In the genomic region with DNA sequence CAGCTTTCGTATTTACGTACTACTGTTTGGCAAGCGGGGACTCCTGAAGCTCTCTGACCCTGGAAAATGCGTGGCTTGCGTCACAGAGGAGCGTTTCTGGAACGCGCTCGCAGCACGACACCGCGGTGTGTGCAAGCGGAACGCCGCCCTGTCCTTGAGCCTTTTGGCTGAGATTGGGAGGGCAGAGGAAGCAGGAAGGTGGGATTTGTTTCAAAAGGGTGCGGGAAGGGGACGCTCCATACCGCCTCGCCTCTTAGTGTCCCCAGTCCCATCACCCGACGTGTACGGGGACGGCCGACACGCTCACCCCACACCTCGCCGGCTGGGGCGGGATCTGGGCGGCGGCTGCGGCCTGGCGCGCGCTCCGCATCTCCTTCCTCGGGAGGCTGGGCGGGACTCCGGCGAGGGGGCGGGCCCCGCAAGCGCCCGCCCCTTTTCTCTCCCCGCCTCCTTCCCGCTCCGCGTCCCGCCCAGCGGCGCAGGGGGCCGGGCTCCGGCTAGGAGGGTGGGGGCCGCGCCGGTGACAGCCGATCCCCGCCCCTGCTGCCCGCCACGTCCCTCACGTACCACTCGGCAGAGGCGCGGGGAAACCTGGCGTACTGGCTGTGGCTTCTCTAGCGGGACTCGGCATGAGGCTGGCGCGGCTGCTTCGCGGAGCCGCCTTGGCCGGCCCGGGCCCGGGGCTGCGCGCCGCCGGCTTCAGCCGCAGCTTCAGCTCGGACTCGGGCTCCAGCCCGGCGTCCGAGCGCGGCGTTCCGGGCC, we compare ENCODE assay signal across 1 cellular context.
A peak's percentile ranks its signal among the peaks of the same experiment; 100 is the strongest.
TF ChIP-seq lines count a peak whose summit lies in the region.

A gene (plus strand): TSS at position 569 of the 762 bp plus-strand sequence. CDS start 61 bp downstream, at position 630.

TF ChIP-seq in HEK293, 187 proteins besides CTCF, POLR2A, EP300 and RAD21 (continued from another document and continues in another):
- TF ChIP-seq ZNF23 (tag by site-specific recombination; IDR thresholded peaks at IDR 0.05; ENCODE audit: borderline replicate concordance), result no peak
- TF ChIP-seq ZNF501 (tag by site-specific recombination; IDR thresholded peaks at IDR 0.05), result peak; percentile 93; the same call in 1 of the 2 replicates
- peak; percentile 57; the same call in 1 of the 2 replicates for TF ChIP-seq ZNF76 (tag by site-specific recombination; IDR thresholded peaks at IDR 0.05; ENCODE audit: borderline replicate concordance, low read depth)
- TF ChIP-seq ZEB2 (tag by site-specific recombination; IDR thresholded peaks at IDR 0.05), result peak; percentile 80; the same call in 1 of the 2 replicates
- TF ChIP-seq GLIS2 (tag by site-specific recombination; IDR thresholded peaks at IDR 0.05), result peak; percentile 62
- TF ChIP-seq ZNF558 (tag by site-specific recombination; IDR thresholded peaks at IDR 0.05), result no peak
- peak; percentile 85 for TF ChIP-seq SP3 (tag by site-specific recombination; IDR thresholded peaks at IDR 0.05)
- TF ChIP-seq KLF10 (tag by site-specific recombination; IDR thresholded peaks at IDR 0.05), result peak; percentile 72; the same call in 1 of the 2 replicates
- no peak for TF ChIP-seq ZSCAN16 (tag by site-specific recombination; IDR thresholded peaks at IDR 0.05)
- TF ChIP-seq ZIC2 (tag by site-specific recombination; IDR thresholded peaks at IDR 0.05), result peak; percentile 58
- TF ChIP-seq ZBTB17 (tag by site-specific recombination; IDR thresholded peaks at IDR 0.05), result peak; percentile 74
- TF ChIP-seq, protein P1, sequence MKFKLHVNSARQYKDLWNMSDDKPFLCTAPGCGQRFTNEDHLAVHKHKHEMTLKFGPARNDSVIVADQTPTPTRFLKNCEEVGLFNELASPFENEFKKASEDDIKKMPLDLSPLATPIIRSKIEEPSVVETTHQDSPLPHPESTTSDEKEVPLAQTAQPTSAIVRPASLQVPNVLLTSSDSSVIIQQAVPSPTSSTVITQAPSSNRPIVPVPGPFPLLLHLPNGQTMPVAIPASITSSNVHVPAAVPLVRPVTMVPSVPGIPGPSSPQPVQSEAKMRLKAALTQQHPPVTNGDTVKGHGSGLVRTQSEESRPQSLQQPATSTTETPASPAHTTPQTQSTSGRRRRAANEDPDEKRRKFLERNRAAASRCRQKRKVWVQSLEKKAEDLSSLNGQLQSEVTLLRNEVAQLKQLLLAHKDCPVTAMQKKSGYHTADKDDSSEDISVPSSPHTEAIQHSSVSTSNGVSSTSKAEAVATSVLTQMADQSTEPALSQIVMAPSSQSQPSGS (tag by site-specific recombination; IDR thresholded peaks at IDR 0.05; ENCODE audit: low read depth), result no peak
- TF ChIP-seq ZNF707 (tag by site-specific recombination; IDR thresholded peaks at IDR 0.05), result no peak
- no peak for TF ChIP-seq ZNF274 (IDR thresholded peaks at IDR 0.05; ENCODE audit: low read length)
- no peak for TF ChIP-seq ZNF274 (tag by site-specific recombination; IDR thresholded peaks at IDR 0.05; ENCODE audit: borderline replicate concordance)
- no peak for TF ChIP-seq ZNF658 (tag by site-specific recombination; IDR thresholded peaks at IDR 0.05)
- TF ChIP-seq, protein P2, sequence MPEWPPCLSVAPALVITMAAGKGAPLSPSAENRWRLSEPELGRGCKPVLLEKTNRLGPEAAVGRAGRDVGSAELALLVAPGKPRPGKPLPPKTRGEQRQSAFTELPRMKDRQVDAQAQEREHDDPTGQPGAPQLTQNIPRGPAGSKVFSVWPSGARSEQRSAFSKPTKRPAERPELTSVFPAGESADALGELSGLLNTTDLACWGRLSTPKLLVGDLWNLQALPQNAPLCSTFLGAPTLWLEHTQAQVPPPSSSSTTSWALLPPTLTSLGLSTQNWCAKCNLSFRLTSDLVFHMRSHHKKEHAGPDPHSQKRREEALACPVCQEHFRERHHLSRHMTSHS (tag by site-specific recombination; IDR thresholded peaks at IDR 0.05), result no peak
- TF ChIP-seq OVOL3 (tag by site-specific recombination; IDR thresholded peaks at IDR 0.05), result no peak
- 0 out of 2 replicates have a peak, but pooled peaks have one; percentile 26 for TF ChIP-seq ZNF121 (tag by site-specific recombination; IDR thresholded peaks at IDR 0.05)
- TF ChIP-seq ZNF24 (tag by site-specific recombination; IDR thresholded peaks at IDR 0.05), result peak; percentile 65; the same call in 1 of the 2 replicates
- no peak for TF ChIP-seq ZNF747 (tag by site-specific recombination; IDR thresholded peaks at IDR 0.05)
- TF ChIP-seq ZNF701 (tag by site-specific recombination; IDR thresholded peaks at IDR 0.05), result no peak
- TF ChIP-seq ZNF843 (tag by site-specific recombination; IDR thresholded peaks at IDR 0.05), result peak; percentile 68; the same call in 1 of the 2 replicates
- peak; percentile 23 for TF ChIP-seq SETDB1 (IDR thresholded peaks at IDR 0.05; ENCODE audit: insufficient read length, low read length)
- TF ChIP-seq GLIS1 (tag by site-specific recombination; IDR thresholded peaks at IDR 0.05), result peak; percentile 70
- TF ChIP-seq ZNF391 (tag by site-specific recombination; IDR thresholded peaks at IDR 0.05; ENCODE audit: borderline replicate concordance, low read depth), result peak; percentile 66; the same call in 1 of the 2 replicates
- TF ChIP-seq, protein P3, sequence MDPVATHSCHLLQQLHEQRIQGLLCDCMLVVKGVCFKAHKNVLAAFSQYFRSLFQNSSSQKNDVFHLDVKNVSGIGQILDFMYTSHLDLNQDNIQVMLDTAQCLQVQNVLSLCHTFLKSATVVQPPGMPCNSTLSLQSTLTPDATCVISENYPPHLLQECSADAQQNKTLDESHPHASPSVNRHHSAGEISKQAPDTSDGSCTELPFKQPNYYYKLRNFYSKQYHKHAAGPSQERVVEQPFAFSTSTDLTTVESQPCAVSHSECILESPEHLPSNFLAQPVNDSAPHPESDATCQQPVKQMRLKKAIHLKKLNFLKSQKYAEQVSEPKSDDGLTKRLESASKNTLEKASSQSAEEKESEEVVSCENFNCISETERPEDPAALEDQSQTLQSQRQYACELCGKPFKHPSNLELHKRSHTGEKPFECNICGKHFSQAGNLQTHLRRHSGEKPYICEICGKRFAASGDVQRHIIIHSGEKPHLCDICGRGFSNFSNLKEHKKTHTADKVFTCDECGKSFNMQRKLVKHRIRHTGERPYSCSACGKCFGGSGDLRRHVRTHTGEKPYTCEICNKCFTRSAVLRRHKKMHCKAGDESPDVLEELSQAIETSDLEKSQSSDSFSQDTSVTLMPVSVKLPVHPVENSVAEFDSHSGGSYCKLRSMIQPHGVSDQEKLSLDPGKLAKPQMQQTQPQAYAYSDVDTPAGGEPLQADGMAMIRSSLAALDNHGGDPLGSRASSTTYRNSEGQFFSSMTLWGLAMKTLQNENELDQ (tag by site-specific recombination; IDR thresholded peaks at IDR 0.05; ENCODE audit: low read depth), result no peak
- TF ChIP-seq, protein P4, sequence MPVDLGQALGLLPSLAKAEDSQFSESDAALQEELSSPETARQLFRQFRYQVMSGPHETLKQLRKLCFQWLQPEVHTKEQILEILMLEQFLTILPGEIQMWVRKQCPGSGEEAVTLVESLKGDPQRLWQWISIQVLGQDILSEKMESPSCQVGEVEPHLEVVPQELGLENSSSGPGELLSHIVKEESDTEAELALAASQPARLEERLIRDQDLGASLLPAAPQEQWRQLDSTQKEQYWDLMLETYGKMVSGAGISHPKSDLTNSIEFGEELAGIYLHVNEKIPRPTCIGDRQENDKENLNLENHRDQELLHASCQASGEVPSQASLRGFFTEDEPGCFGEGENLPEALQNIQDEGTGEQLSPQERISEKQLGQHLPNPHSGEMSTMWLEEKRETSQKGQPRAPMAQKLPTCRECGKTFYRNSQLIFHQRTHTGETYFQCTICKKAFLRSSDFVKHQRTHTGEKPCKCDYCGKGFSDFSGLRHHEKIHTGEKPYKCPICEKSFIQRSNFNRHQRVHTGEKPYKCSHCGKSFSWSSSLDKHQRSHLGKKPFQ (tag by site-specific recombination; IDR thresholded peaks at IDR 0.05), result no peak
- TF ChIP-seq ZNF561 (tag by site-specific recombination; IDR thresholded peaks at IDR 0.05; ENCODE audit: borderline replicate concordance), result no peak; the same call in 1 of the 2 replicates
- TF ChIP-seq, protein P5, sequence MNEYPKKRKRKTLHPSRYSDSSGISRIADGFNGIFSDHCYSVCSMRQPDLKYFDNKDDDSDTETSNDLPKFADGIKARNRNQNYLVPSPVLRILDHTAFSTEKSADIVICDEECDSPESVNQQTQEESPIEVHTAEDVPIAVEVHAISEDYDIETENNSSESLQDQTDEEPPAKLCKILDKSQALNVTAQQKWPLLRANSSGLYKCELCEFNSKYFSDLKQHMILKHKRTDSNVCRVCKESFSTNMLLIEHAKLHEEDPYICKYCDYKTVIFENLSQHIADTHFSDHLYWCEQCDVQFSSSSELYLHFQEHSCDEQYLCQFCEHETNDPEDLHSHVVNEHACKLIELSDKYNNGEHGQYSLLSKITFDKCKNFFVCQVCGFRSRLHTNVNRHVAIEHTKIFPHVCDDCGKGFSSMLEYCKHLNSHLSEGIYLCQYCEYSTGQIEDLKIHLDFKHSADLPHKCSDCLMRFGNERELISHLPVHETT (tag by site-specific recombination; IDR thresholded peaks at IDR 0.05), result 0 out of 2 replicates have a peak, but pooled peaks have one; percentile 23
- peak; percentile 60 for TF ChIP-seq WT1 (tag by site-specific recombination; IDR thresholded peaks at IDR 0.05)
- TF ChIP-seq ZNF48 (tag by site-specific recombination; IDR thresholded peaks at IDR 0.05), result no peak
- peak; percentile 91; the same call in 1 of the 2 replicates for TF ChIP-seq ZNF777 (tag by site-specific recombination; IDR thresholded peaks at IDR 0.05; ENCODE audit: borderline replicate concordance)
- TF ChIP-seq, protein P6, sequence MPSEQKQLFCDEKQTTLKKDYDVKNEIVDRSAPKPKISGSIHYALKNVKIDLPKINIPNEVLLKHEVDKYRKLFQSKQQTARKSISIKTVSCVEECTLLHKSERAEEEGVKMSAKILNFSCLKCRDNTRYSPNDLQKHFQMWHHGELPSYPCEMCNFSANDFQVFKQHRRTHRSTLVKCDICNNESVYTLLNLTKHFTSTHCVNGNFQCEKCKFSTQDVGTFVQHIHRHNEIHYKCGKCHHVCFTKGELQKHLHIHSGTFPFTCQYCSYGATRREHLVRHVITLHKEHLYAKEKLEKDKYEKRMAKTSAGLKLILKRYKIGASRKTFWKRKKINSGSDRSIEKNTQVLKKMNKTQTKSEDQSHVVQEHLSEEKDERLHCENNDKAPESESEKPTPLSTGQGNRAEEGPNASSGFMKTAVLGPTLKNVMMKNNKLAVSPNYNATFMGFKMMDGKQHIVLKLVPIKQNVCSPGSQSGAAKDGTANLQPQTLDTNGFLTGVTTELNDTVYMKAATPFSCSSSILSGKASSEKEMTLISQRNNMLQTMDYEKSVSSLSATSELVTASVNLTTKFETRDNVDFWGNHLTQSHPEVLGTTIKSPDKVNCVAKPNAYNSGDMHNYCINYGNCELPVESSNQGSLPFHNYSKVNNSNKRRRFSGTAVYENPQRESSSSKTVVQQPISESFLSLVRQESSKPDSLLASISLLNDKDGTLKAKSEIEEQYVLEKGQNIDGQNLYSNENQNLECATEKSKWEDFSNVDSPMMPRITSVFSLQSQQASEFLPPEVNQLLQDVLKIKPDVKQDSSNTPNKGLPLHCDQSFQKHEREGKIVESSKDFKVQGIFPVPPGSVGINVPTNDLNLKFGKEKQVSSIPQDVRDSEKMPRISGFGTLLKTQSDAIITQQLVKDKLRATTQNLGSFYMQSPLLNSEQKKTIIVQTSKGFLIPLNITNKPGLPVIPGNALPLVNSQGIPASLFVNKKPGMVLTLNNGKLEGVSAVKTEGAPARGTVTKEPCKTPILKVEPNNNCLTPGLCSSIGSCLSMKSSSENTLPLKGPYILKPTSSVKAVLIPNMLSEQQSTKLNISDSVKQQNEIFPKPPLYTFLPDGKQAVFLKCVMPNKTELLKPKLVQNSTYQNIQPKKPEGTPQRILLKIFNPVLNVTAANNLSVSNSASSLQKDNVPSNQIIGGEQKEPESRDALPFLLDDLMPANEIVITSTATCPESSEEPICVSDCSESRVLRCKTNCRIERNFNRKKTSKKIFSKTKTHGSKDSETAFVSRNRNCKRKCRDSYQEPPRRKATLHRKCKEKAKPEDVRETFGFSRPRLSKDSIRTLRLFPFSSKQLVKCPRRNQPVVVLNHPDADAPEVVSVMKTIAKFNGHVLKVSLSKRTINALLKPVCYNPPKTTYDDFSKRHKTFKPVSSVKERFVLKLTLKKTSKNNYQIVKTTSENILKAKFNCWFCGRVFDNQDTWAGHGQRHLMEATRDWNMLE (tag by site-specific recombination; conservative IDR thresholded peaks at IDR 0.05; ENCODE audit: low read depth), result 0 out of 2 replicates have a peak, but pooled peaks have one; percentile 19
- TF ChIP-seq, protein P7, sequence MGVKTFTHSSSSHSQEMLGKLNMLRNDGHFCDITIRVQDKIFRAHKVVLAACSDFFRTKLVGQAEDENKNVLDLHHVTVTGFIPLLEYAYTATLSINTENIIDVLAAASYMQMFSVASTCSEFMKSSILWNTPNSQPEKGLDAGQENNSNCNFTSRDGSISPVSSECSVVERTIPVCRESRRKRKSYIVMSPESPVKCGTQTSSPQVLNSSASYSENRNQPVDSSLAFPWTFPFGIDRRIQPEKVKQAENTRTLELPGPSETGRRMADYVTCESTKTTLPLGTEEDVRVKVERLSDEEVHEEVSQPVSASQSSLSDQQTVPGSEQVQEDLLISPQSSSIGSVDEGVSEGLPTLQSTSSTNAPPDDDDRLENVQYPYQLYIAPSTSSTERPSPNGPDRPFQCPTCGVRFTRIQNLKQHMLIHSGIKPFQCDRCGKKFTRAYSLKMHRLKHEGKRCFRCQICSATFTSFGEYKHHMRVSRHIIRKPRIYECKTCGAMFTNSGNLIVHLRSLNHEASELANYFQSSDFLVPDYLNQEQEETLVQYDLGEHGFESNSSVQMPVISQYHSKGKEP (tag by site-specific recombination; IDR thresholded peaks at IDR 0.05), result no peak
- peak; percentile 71 for TF ChIP-seq OSR2 (tag by site-specific recombination; IDR thresholded peaks at IDR 0.05)
- TF ChIP-seq ZNF404 (tag by site-specific recombination; IDR thresholded peaks at IDR 0.05), result no peak
- TF ChIP-seq, protein P8, sequence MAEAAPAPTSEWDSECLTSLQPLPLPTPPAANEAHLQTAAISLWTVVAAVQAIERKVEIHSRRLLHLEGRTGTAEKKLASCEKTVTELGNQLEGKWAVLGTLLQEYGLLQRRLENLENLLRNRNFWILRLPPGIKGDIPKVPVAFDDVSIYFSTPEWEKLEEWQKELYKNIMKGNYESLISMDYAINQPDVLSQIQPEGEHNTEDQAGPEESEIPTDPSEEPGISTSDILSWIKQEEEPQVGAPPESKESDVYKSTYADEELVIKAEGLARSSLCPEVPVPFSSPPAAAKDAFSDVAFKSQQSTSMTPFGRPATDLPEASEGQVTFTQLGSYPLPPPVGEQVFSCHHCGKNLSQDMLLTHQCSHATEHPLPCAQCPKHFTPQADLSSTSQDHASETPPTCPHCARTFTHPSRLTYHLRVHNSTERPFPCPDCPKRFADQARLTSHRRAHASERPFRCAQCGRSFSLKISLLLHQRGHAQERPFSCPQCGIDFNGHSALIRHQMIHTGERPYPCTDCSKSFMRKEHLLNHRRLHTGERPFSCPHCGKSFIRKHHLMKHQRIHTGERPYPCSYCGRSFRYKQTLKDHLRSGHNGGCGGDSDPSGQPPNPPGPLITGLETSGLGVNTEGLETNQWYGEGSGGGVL (tag by site-specific recombination; IDR thresholded peaks at IDR 0.05), result peak; percentile 75
- TF ChIP-seq, protein P9, sequence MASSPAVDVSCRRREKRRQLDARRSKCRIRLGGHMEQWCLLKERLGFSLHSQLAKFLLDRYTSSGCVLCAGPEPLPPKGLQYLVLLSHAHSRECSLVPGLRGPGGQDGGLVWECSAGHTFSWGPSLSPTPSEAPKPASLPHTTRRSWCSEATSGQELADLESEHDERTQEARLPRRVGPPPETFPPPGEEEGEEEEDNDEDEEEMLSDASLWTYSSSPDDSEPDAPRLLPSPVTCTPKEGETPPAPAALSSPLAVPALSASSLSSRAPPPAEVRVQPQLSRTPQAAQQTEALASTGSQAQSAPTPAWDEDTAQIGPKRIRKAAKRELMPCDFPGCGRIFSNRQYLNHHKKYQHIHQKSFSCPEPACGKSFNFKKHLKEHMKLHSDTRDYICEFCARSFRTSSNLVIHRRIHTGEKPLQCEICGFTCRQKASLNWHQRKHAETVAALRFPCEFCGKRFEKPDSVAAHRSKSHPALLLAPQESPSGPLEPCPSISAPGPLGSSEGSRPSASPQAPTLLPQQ (tag by site-specific recombination; IDR thresholded peaks at IDR 0.05), result 0 out of 2 replicates have a peak, but pooled peaks have one; percentile 78
